10 cellular contexts compared by ENCODE assay signal in genomic region chr17:83189673-83190385, GRCh38.
A peak's percentile ranks its signal among the peaks of the same experiment; 100 is the strongest.
DNase-seq lines count a peak whose midpoint lies in the region; ATAC-seq and TF ChIP-seq lines count a peak whose summit lies in the region.
"Had no signal": no experiment of that assay in that cellular context is flagged by ENCODE, and none has a peak within 500 bp of the region (broad histone marks: within the 10 kb centered on the region; RNA-seq: fewer than 3 reads in every experiment).

No MANE protein-coding gene starts in this region.

- H3K4me3 Mint-ChIP-seq in effector memory CD8-positive, alpha-beta T cell = no peak overlapping the region
- H3K4me3 Mint-ChIP-seq: activated T-cell treated with anti-CD3 and anti-CD28 coated beads, Interleukin-2, amount 50 U/mL, for 24 hours had no signal

- no peak for ATAC-seq in left colon
- ATAC-seq in stimulated activated naive CD8-positive, alpha-beta T cell treated with anti-CD3 and anti-CD28 coated beads, Interleukin-15, Interleukin-2, amounts not matched to agents 100 U/mL and 50 U/mL, for 24 hours = no peak
- no peak for ATAC-seq in effector memory CD8-positive, alpha-beta T cell (replicated peaks)

- H3K4me1 Mint-ChIP-seq in effector memory CD8-positive, alpha-beta T cell (ENCODE audit: low read depth in 2 of 2) = peaks cover 20 to 22% of the 10 kb centered on the region in 2 donors

- no peaks in the 10 kb centered on the region for H3K27me3 ChIP-seq in brain microvascular endothelial cell (replicated peaks)

- TF ChIP-seq CTCF in brain microvascular endothelial cell (IDR thresholded peaks at IDR 0.05; ENCODE audit: low read depth, low read length, missing control alignments) = no peak

- intact Hi-C loops in left colon (cut with DNase I, micrococcal nuclease) = no loop called here

- no peak overlapping the region for H3K4me3 ChIP-seq in brain microvascular endothelial cell (ENCODE audit: low read depth, low read length)

- DNase-seq in HS-5 (ENCODE audit: low read depth) (peak; percentile 46), brain microvascular endothelial cell (peak; percentile 77), left colon (peak; percentile 18 to 29), T-helper 9 cell (no peak), NOMO-1 treated with DMSO at 0.1 percent for 48 hours (lab: John Stamatoyannopoulos, UW; ENCODE audit: unreplicated experiment) (no peak)
- DNase-seq in stimulated activated naive CD8-positive, alpha-beta T cell treated with anti-CD3 and anti-CD28 coated beads, Interleukin-15, Interleukin-2, amounts not matched to agents 100 U/mL and 50 U/mL, for 24 hours = peak; percentile 2
- no peak for DNase-seq in effector memory CD8-positive, alpha-beta T cell
- DNase-seq: activated T-cell treated with anti-CD3 and anti-CD28 coated beads, Interleukin-2, amount 50 U/mL, for 24 hours; H7; OCI-M1 had no signal

- no peaks in the 10 kb centered on the region for H3K36me3 ChIP-seq in brain microvascular endothelial cell (replicated peaks)

- peak overlapping the region; percentile 58 for H3K27ac ChIP-seq in brain microvascular endothelial cell

- in situ Hi-C loops in brain microvascular endothelial cell (cut with HindIII; ENCODE audit: low pct_ligation_motif_present, low sequenced_read_pairs) = no loop called here

- H3K36me3 Mint-ChIP-seq in effector memory CD8-positive, alpha-beta T cell (ENCODE audit: insufficient read depth) = peaks cover 3% of the 10 kb centered on the region

- no peak overlapping the region for H3K27ac Mint-ChIP-seq in effector memory CD8-positive, alpha-beta T cell
- H3K27ac Mint-ChIP-seq: activated T-cell treated with anti-CD3 and anti-CD28 coated beads, Interleukin-2, amount 50 U/mL, for 24 hours had no signal

- no peaks in the 10 kb centered on the region for H3K27me3 Mint-ChIP-seq in effector memory CD8-positive, alpha-beta T cell
- H3K27me3 Mint-ChIP-seq: activated T-cell treated with anti-CD3 and anti-CD28 coated beads, Interleukin-2, amount 50 U/mL, for 24 hours had no signal

- H3K9me3 Mint-ChIP-seq in effector memory CD8-positive, alpha-beta T cell = no peaks in the 10 kb centered on the region
- H3K9me3 Mint-ChIP-seq: activated T-cell treated with anti-CD3 and anti-CD28 coated beads, Interleukin-2, amount 50 U/mL, for 24 hours had no signal

Comparison
In these comparisons a context has a peak if more than half of its experiments do, and no peak if none do; other contexts are left out.
1. DNase-seq: peak in HS-5 (single experiment), brain microvascular endothelial cell (single experiment), left colon (2 of 2) and stimulated activated naive CD8-positive, alpha-beta T cell treated with anti-CD3 and anti-CD28 coated beads, Interleukin-15, Interleukin-2, amounts not matched to agents 100 U/mL and 50 U/mL, for 24 hours (single experiment); none in effector memory CD8-positive, alpha-beta T cell (0 of 3), T-helper 9 cell (single experiment) and NOMO-1 treated with DMSO at 0.1 percent for 48 hours (single experiment).